1 cellular context compared by ENCODE assay signal in the genomic region with DNA sequence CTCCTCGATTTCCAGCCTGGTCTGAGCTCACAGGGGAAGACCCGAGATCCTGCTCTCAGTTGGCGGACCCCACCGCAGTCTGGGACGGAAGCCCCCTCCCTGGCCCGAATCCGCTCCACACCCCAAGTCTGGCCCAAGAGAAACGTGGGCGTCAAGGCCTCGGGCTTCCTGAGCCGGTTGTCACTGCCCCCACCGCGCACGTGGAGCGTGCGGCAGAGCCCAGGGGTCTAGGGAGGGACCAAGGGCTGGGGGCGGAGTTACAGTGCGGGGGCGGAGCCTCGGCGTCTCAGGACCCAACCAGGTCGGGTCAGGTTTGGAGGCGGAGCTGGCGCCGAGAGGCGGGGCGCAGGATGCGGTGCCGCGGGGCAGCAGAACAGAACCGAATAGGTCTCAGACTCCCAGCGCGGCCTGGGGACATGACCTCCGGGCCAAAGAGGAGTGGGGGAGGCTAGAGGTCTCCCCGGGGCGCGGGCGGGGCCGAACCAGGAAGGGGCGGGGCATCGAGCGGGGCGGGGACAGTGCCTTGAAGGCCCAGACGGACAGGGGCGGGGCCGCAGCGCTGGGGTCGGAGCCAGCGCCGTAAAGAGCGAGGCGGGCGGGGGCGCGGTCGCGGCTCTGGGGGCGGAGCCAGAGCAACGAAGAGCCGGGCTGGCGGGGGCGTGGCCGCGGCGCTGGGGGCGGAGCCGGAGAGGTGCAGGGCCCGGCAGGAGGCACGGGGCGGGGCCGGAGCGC.
TF ChIP-seq lines count a peak whose summit lies in the region.

No MANE protein-coding gene starts in this region.

TF ChIP-seq in HepG2, 621 proteins besides CTCF, POLR2A, EP300 and RAD21 (continued from another document and continues in another):
- TF ChIP-seq ZMAT5 (CRISPR knock-in tag; IDR thresholded peaks at IDR 0.05; ENCODE audit: borderline replicate concordance, low read depth): no peak
- TF ChIP-seq ZBTB34 (CRISPR knock-in tag; IDR thresholded peaks at IDR 0.05): peak; percentile 84; the same call in 1 of the 2 replicates
- TF ChIP-seq AKAP8 (CRISPR knock-in tag; IDR thresholded peaks at IDR 0.05): peak; percentile 79; the same call in 1 of the 2 replicates
- TF ChIP-seq ZNF710 (CRISPR knock-in tag; IDR thresholded peaks at IDR 0.05; ENCODE audit: borderline replicate concordance): peak; percentile 47; the same call in 1 of the 2 replicates
- TF ChIP-seq ZBTB4 (CRISPR knock-in tag; IDR thresholded peaks at IDR 0.05; ENCODE audit: borderline replicate concordance): peak; percentile 89
- TF ChIP-seq, protein P1, sequence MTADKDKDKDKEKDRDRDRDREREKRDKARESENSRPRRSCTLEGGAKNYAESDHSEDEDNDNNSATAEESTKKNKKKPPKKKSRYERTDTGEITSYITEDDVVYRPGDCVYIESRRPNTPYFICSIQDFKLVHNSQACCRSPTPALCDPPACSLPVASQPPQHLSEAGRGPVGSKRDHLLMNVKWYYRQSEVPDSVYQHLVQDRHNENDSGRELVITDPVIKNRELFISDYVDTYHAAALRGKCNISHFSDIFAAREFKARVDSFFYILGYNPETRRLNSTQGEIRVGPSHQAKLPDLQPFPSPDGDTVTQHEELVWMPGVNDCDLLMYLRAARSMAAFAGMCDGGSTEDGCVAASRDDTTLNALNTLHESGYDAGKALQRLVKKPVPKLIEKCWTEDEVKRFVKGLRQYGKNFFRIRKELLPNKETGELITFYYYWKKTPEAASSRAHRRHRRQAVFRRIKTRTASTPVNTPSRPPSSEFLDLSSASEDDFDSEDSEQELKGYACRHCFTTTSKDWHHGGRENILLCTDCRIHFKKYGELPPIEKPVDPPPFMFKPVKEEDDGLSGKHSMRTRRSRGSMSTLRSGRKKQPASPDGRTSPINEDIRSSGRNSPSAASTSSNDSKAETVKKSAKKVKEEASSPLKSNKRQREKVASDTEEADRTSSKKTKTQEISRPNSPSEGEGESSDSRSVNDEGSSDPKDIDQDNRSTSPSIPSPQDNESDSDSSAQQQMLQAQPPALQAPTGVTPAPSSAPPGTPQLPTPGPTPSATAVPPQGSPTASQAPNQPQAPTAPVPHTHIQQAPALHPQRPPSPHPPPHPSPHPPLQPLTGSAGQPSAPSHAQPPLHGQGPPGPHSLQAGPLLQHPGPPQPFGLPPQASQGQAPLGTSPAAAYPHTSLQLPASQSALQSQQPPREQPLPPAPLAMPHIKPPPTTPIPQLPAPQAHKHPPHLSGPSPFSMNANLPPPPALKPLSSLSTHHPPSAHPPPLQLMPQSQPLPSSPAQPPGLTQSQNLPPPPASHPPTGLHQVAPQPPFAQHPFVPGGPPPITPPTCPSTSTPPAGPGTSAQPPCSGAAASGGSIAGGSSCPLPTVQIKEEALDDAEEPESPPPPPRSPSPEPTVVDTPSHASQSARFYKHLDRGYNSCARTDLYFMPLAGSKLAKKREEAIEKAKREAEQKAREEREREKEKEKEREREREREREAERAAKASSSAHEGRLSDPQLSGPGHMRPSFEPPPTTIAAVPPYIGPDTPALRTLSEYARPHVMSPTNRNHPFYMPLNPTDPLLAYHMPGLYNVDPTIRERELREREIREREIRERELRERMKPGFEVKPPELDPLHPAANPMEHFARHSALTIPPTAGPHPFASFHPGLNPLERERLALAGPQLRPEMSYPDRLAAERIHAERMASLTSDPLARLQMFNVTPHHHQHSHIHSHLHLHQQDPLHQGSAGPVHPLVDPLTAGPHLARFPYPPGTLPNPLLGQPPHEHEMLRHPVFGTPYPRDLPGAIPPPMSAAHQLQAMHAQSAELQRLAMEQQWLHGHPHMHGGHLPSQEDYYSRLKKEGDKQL (CRISPR knock-in tag; IDR thresholded peaks at IDR 0.05; ENCODE audit: low read depth): no peak
- TF ChIP-seq ZNF510 (CRISPR knock-in tag; IDR thresholded peaks at IDR 0.05; ENCODE audit: low read depth): peak; percentile 98
- TF ChIP-seq ZNF7 (CRISPR knock-in tag; IDR thresholded peaks at IDR 0.05): no peak
- TF ChIP-seq CHD2 (IDR thresholded peaks at IDR 0.05; ENCODE audit: low read depth, low read length): peak; percentile 30; the same call in 1 of the 2 replicates
- TF ChIP-seq ZKSCAN8 (CRISPR knock-in tag; IDR thresholded peaks at IDR 0.05; ENCODE audit: borderline replicate concordance): no peak
- 0 out of 2 replicates have a peak, but pooled peaks have one; percentile 9 for TF ChIP-seq SP2 (CRISPR knock-in tag; IDR thresholded peaks at IDR 0.05)
- TF ChIP-seq EZH2 (conservative IDR thresholded peaks at IDR 0.05; ENCODE audit: low read depth, low read length): no peak
- TF ChIP-seq TEAD3 (CRISPR knock-in tag; optimal IDR thresholded peaks at IDR 0.05; ENCODE audit: borderline replicate concordance): peak; percentile 60
- TF ChIP-seq ZNF883 (CRISPR knock-in tag; IDR thresholded peaks at IDR 0.05; ENCODE audit: not compliant biosample characterization): peak; percentile 99
- 0 out of 2 replicates have a peak, but pooled peaks have one; percentile 84 for TF ChIP-seq IRX3 (CRISPR knock-in tag; IDR thresholded peaks at IDR 0.05; ENCODE audit: borderline replicate concordance, low read depth)
- TF ChIP-seq CEBPG (CRISPR knock-in tag; IDR thresholded peaks at IDR 0.05): peak; percentile 13; the same call in 1 of the 2 replicates
- TF ChIP-seq TEAD2 (CRISPR knock-in tag; IDR thresholded peaks at IDR 0.05): 0 out of 2 replicates have a peak, but pooled peaks have one; percentile 50
- TF ChIP-seq PCBP1 (IDR thresholded peaks at IDR 0.05; ENCODE audit: borderline replicate concordance, low read depth, low read length): no peak; the same call in 1 of the 2 replicates
- TF ChIP-seq MXI1 (IDR thresholded peaks at IDR 0.05; ENCODE audit: borderline replicate concordance, low read depth, low read length): peak; percentile 99; the same call in 2 of the 3 replicates
- TF ChIP-seq HNF4G (IDR thresholded peaks at IDR 0.05; ENCODE audit: borderline replicate concordance, low read depth, low read length): no peak
- 0 out of 2 replicates have a peak, but pooled peaks have one; percentile 40 for TF ChIP-seq HNF4G (CRISPR knock-in tag; IDR thresholded peaks at IDR 0.05; ENCODE audit: borderline replicate concordance, low read depth)
- peak; percentile 95; the same call in 1 of the 2 replicates for TF ChIP-seq ZIK1 (CRISPR knock-in tag; IDR thresholded peaks at IDR 0.05; ENCODE audit: borderline replicate concordance, low read depth)
- TF ChIP-seq ATF3 (CRISPR knock-in tag; IDR thresholded peaks at IDR 0.05): 0 out of 2 replicates have a peak, but pooled peaks have one; percentile 41
- peak; percentile 71; the same call in 1 of the 2 replicates for TF ChIP-seq ZNF160 (CRISPR knock-in tag; IDR thresholded peaks at IDR 0.05)
- TF ChIP-seq IKZF1 (IDR thresholded peaks at IDR 0.05): no peak
- TF ChIP-seq, protein P2, sequence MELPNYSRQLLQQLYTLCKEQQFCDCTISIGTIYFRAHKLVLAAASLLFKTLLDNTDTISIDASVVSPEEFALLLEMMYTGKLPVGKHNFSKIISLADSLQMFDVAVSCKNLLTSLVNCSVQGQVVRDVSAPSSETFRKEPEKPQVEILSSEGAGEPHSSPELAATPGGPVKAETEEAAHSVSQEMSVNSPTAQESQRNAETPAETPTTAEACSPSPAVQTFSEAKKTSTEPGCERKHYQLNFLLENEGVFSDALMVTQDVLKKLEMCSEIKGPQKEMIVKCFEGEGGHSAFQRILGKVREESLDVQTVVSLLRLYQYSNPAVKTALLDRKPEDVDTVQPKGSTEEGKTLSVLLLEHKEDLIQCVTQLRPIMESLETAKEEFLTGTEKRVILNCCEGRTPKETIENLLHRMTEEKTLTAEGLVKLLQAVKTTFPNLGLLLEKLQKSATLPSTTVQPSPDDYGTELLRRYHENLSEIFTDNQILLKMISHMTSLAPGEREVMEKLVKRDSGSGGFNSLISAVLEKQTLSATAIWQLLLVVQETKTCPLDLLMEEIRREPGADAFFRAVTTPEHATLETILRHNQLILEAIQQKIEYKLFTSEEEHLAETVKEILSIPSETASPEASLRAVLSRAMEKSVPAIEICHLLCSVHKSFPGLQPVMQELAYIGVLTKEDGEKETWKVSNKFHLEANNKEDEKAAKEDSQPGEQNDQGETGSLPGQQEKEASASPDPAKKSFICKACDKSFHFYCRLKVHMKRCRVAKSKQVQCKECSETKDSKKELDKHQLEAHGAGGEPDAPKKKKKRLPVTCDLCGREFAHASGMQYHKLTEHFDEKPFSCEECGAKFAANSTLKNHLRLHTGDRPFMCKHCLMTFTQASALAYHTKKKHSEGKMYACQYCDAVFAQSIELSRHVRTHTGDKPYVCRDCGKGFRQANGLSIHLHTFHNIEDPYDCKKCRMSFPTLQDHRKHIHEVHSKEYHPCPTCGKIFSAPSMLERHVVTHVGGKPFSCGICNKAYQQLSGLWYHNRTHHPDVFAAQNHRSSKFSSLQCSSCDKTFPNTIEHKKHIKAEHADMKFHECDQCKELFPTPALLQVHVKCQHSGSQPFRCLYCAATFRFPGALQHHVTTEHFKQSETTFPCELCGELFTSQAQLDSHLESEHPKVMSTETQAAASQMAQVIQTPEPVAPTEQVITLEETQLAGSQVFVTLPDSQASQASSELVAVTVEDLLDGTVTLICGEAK (IDR thresholded peaks at IDR 0.05): no peak
- TF ChIP-seq, protein P2 (CRISPR knock-in tag; IDR thresholded peaks at IDR 0.05): peak; percentile 90
